Comparison of ENCODE assay signal across 8 cellular contexts in the genomic region with DNA sequence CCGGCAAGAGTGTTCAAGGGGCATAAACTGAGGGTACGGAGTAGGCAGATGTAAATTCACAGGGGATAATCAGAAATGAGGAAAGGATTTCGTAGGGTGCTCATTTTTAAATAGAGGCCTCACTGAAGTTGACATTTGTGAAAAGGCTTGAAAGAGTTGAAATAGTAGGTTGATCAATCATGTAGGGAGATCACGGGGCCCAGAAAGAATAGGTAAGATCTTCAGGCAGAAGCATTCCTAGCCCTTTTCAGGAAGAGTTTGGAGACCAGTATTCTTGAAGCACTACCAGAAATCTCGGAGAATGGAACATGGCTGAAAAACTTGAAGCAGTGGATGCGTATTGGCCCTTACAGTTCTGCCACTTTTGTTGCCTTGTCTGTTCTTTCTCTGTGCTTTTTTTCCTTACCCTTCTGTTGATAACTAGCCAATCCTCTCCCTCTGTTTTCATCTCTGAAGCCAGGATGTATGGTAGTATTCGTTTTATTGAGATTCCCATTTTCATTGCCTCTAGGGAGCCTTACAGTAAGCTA. TPM values are rescaled to one million over a fixed set of nuclear protein-coding genes. Genes with fewer than 3 reads are reported as not detected.
DNase-seq lines count a peak whose midpoint lies in the region; ATAC-seq, FAIRE-seq and TF ChIP-seq lines count a peak whose summit lies in the region.

No MANE protein-coding gene starts in this region.

- H3K4me3 ChIP-seq in SJCRH30 (peak overlapping the region; percentile 73), foreskin fibroblast (ENCODE audit: low read depth in 1 of 2, low read length in 2 of 2) (peak overlapping the region; percentile 71 to 95), small intestine (ENCODE audit: low read depth in 1 of 2, low read length in 2 of 2) (peak overlapping the region in 1 of 2 donors; percentile 33)

- no peak for DNase-seq in activated CD8-positive, alpha-beta memory T cell treated with anti-CD3 and anti-CD28 coated beads, Interleukin-2, amount 10 ng/mL, durations not matched to agents 7 days and 5 days
- no peak for DNase-seq in activated CD8-positive, alpha-beta memory T cell treated with anti-CD3 and anti-CD28 coated beads, Interleukin-2, amount 50 U/mL, for 4 hours
- DNase-seq in SJCRH30 (no peak), foreskin fibroblast (no peak), small intestine (no peak), foreskin melanocyte (no peak), NCI-H2029 (lab: John Stamatoyannopoulos, UW) (no peak)

- TF ChIP-seq CTCF in foreskin fibroblast (IDR thresholded peaks at IDR 0.05; ENCODE audit: low read depth, low read length) = no peak

- H3K4me3 Mint-ChIP-seq in activated CD8-positive, alpha-beta memory T cell treated with anti-CD3 and anti-CD28 coated beads, Interleukin-2, amount 10 ng/mL, durations not matched to agents 7 days and 5 days = peak overlapping the region; percentile 96

- H3K4me1 ChIP-seq in SJCRH30 = peaks cover 14% of the 10 kb centered on the region
- H3K4me1 ChIP-seq in small intestine (ENCODE audit: control insufficient read depth in 2 of 2, insufficient read depth in 1 of 2, low read depth in 1 of 2, low read length in 1 of 2) = peaks cover 0 to 2% of the 10 kb centered on the region in 2 donors

- H3K27ac ChIP-seq in SJCRH30 (peak overlapping the region; percentile 75), small intestine (ENCODE audit: low read depth in 1 of 2, low read length in 1 of 2) (peak overlapping the region; percentile 14 to 96)

- peaks cover 36% of the 10 kb centered on the region for H3K4me1 Mint-ChIP-seq in activated CD8-positive, alpha-beta memory T cell treated with anti-CD3 and anti-CD28 coated beads, Interleukin-2, amount 10 ng/mL, durations not matched to agents 7 days and 5 days

- CTCF ChIA-PET in activated CD8-positive, alpha-beta memory T cell treated with anti-CD3 and anti-CD28 coated beads, Interleukin-2, amount 10 ng/mL, durations not matched to agents 7 days and 5 days (lab: Charles Lee) = interaction anchor here (1.2 to 2.1 kb wide), 3 partner anchors 10 to 16 kb away, joined by 3 to 12 read pairs (median 7); no protein-coding TSS in a partner anchor

- no peaks in the 10 kb centered on the region for H3K9me3 ChIP-seq in SJCRH30 (replicated peaks)
- H3K9me3 ChIP-seq in small intestine (ENCODE audit: control insufficient read depth, low read depth) = no peaks in the 10 kb centered on the region

- ATAC-seq in activated CD8-positive, alpha-beta memory T cell treated with anti-CD3 and anti-CD28 coated beads, Interleukin-2, amount 10 ng/mL, durations not matched to agents 7 days and 5 days = no peak
- ATAC-seq in HG02885 (IDR thresholded peaks at IDR 0.05; ENCODE audit: poor library complexity, unreplicated experiment) = peak; percentile 15

- H3K9me3 Mint-ChIP-seq in activated CD8-positive, alpha-beta memory T cell treated with anti-CD3 and anti-CD28 coated beads, Interleukin-2, amount 10 ng/mL, durations not matched to agents 7 days and 5 days (ENCODE audit: low read depth) = no peaks in the 10 kb centered on the region

- 22 to 26% (median 22%) methylated on average over 7 of the region's 7 CpGs for WGBS in small intestine, 3 donors

- no peaks in the 10 kb centered on the region for H3K27me3 Mint-ChIP-seq in activated CD8-positive, alpha-beta memory T cell treated with anti-CD3 and anti-CD28 coated beads, Interleukin-2, amount 10 ng/mL, durations not matched to agents 7 days and 5 days

- peak overlapping the region; percentile 91 for H3K27ac Mint-ChIP-seq in activated CD8-positive, alpha-beta memory T cell treated with anti-CD3 and anti-CD28 coated beads, Interleukin-2, amount 10 ng/mL, durations not matched to agents 7 days and 5 days

- H3K36me3 ChIP-seq in SJCRH30 (peaks cover 27% of the 10 kb centered on the region), small intestine (ENCODE audit: control insufficient read depth in 2 of 2, insufficient read depth in 2 of 2, low read length in 2 of 2) (peaks cover 4 to 5% of the 10 kb centered on the region in 2 donors)

- H3K36me3 Mint-ChIP-seq in activated CD8-positive, alpha-beta memory T cell treated with anti-CD3 and anti-CD28 coated beads, Interleukin-2, amount 10 ng/mL, durations not matched to agents 7 days and 5 days = peaks cover 22% of the 10 kb centered on the region

- FAIRE-seq in small intestine (lab: Jason Lieb, UNC) = no peak

- H3K27me3 ChIP-seq in SJCRH30 = no peaks in the 10 kb centered on the region
- no peaks in the 10 kb centered on the region for H3K27me3 ChIP-seq in small intestine (ENCODE audit: control insufficient read depth in 2 of 2, insufficient read depth in 2 of 2, low read length in 2 of 2)

RNA-seq across cellular contexts. Expression of a gene that starts 0.5 kb away (rescaled TPM):
- total RNA-seq in activated CD8-positive, alpha-beta memory T cell treated with anti-CD3 and anti-CD28 coated beads, Interleukin-2, amount 10 ng/mL, durations not matched to agents 7 days and 5 days = 10 to 100 TPM; 62.4 to 67.3 TPM
- 87.7 and 99.2 TPM in 2 replicates for total RNA-seq in SJCRH30 (2014; rRNA removed; shearing (Covaris generic))
- polyA plus RNA-seq in small intestine = 10 to 100 TPM; 32.2 to 54.3 (median 36.8) TPM
